In the genomic region with DNA sequence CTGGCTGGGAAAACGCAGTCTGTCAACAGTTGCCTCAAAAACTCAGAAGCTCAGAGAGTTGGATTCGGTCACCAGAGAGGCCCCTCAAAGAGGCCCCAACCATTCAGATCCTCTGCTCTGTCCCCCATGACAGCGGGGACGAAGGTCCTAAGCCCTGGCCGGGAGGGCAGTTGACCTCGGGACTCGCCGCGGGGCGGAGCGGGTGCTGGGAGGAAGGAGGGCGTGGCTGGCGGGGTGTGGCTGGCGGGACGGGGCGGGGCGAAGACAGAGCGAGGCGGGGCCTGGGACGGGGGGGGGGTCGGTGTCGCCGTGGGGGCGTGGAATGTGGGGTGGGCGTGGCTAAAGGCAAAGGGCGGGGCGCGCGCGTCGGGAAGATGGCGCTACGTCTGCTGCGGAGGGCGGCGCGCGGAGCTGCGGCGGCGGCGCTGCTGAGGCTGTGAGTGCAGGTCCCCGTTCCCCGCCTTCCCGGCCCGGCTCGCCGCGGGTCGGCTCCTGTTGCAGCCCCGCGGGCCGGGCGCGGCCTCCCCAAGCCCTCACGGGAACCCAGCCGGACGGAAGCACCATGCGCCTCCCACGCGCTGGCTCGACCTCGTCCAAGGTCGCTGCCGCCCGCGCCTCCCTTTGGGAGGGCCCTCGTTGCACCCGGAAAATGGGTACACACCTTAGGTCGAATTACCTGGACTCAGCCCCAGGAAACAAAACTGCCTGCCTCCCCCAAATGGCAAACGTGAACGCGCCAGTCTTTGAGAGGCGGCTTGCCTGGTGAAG, we compare ENCODE assay signal across 8 cellular contexts. TPM values are rescaled to one million over a fixed set of nuclear protein-coding genes. Genes with fewer than 3 reads are reported as not detected.
A peak's percentile ranks its signal among the peaks of the same experiment; 100 is the strongest.
DNase-seq lines count a peak whose midpoint lies in the region; ATAC-seq and TF ChIP-seq lines count a peak whose summit lies in the region.

A gene (plus strand): TSS at position 369 of the 768 bp plus-strand sequence.

- ATAC-seq in GM21737 (IDR thresholded peaks at IDR 0.05; ENCODE audit: unreplicated experiment), result peak; percentile 86

- peak within 1 kb of the TSS; percentile 67 to 84 for H3K4me3 ChIP-seq in foreskin fibroblast (ENCODE audit: low read depth in 1 of 2, low read length in 2 of 2)
- H3K4me3 ChIP-seq in neuron (ENCODE audit: low read length), result peak within 1 kb of the TSS; percentile 99
- peak within 1 kb of the TSS; percentile 87 to 95 (median 88) for H3K4me3 ChIP-seq in subcutaneous abdominal adipose tissue (ENCODE audit: low read depth in 1 of 5, low read length in 5 of 5)

- H3K4me1 ChIP-seq in neuron (ENCODE audit: insufficient read depth, low read length), result peaks cover 8% of the 10 kb centered on the region
- H3K4me1 ChIP-seq in subcutaneous abdominal adipose tissue (ENCODE audit: control insufficient read depth in 5 of 5, insufficient read depth in 5 of 5, low read length in 5 of 5), result peaks cover 0 to 17% (median 15%) of the 10 kb centered on the region in 5 donors

- H2AFZ ChIP-seq in neuron (ENCODE audit: low read depth, low read length), result peak within 1 kb of the TSS; percentile 99

- TF ChIP-seq CTCF in foreskin fibroblast (IDR thresholded peaks at IDR 0.05; ENCODE audit: low read depth, low read length), result no peak

- DNase-seq in Daoy (ENCODE audit: low read depth) (peak; percentile 88), KG1 (lab: John Stamatoyannopoulos, UW) (peak; percentile 46), activated gamma-delta T cell treated with Interleukin-2 at 50 U/mL for 16 hours (peak; percentile 91), foreskin fibroblast (peak; percentile 78 to 93)

- H3K9ac ChIP-seq in subcutaneous abdominal adipose tissue (ENCODE audit: low read length in 5 of 5), result peak within 1 kb of the TSS in 4 of 5 donors; percentile 74 to 93 (median 80)

- peak within 1 kb of the TSS; percentile 57 for H3K27ac ChIP-seq in subcutaneous abdominal adipose tissue (ENCODE audit: low read depth, low read length)

- H3K9me3 ChIP-seq in neuron (ENCODE audit: low read length) (peaks cover 3% of the 10 kb centered on the region), subcutaneous abdominal adipose tissue (ENCODE audit: control insufficient read depth in 5 of 5, low read length in 5 of 5) (no peaks in the 10 kb centered on the region)

- TF ChIP-seq POLR2A in Raji (IDR thresholded peaks at IDR 0.05; ENCODE audit: insufficient read depth, low read depth, low read length), result peak; percentile 88

- H3K27me3 ChIP-seq in neuron (ENCODE audit: insufficient read depth, low read length) (no peaks in the 10 kb centered on the region), subcutaneous abdominal adipose tissue (ENCODE audit: control insufficient read depth in 5 of 5, insufficient read depth in 4 of 5, low read length in 5 of 5) (peaks cover 0 to 3% (median 0%) of the 10 kb centered on the region in 5 donors)

- H3K36me3 ChIP-seq in neuron (ENCODE audit: insufficient read depth, low read length) (no peaks in the 10 kb centered on the region), subcutaneous abdominal adipose tissue (ENCODE audit: control insufficient read depth in 5 of 5, insufficient read depth in 5 of 5, low read length in 5 of 5) (no peaks in the 10 kb centered on the region)

RNA-seq across cellular contexts. Expression of the gene that starts here (rescaled TPM):
- total RNA-seq in Daoy (2014; rRNA removed; shearing (Covaris generic)), result 0.36 and 4.6 TPM in 2 replicates

Comparison
In these comparisons a context has a peak if more than half of its experiments do, and no peak if none do; other contexts are left out.
1. Peak in every context shown above with its lines: DNase-seq, ATAC-seq, H3K4me3 ChIP-seq and H3K27ac ChIP-seq.